In genomic region chr3:112531358-112531781, GRCh38 we compare ENCODE assay signal across 9 cellular contexts. TPM values are rescaled to one million over a fixed set of nuclear protein-coding genes. Genes with fewer than 3 reads are reported as not detected.
DNase-seq lines count a peak whose midpoint lies in the region; TF ChIP-seq lines count a peak whose summit lies in the region.
"Had no signal": no experiment of that assay in that cellular context is flagged by ENCODE, and none has a peak within 500 bp of the region (broad histone marks: within the 10 kb centered on the region; RNA-seq: fewer than 3 reads in every experiment).

No MANE protein-coding gene starts in this region.

- H3K27me3 Mint-ChIP-seq in activated CD4-positive, alpha-beta T cell treated with anti-CD3 and anti-CD28 coated beads, Interleukin-2, amount 10 ng/mL, durations not matched to agents 7 days and 5 days = no peaks in the 10 kb centered on the region
- H3K27me3 Mint-ChIP-seq: stimulated activated naive CD8-positive, alpha-beta T cell treated with anti-CD3 and anti-CD28 coated beads, Interleukin-15, Interleukin-2, amounts not matched to agents 100 ng/mL and 50 ng/mL, for 24 hours had no signal

- no peak for TF ChIP-seq POLR2A in sigmoid colon (IDR thresholded peaks at IDR 0.05)

- BruUV-seq in A673 (replicated peaks; lab: Mats Ljungman, UMichigan) = no TSS peak

- TF ChIP-seq CTCF in A673 (conservative IDR thresholded peaks at IDR 0.05; ENCODE audit: low read depth, low read length) (peak; percentile 70), GM12872 (IDR thresholded peaks at IDR 0.05; ENCODE audit: insufficient read depth, low read depth, low read length) (peak; percentile 30; the same call in 2 of the 3 replicates), fibroblast of lung (conservative IDR thresholded peaks at IDR 0.05 in 1 of 2, IDR thresholded peaks at IDR 0.05 in 1 of 2; ENCODE audit: low read depth in 1 of 2, low read length in 2 of 2) (peak in 1 of 2 donors; percentile 44), sigmoid colon (IDR thresholded peaks at IDR 0.05) (peak in 3 of 4 experiments; percentile 18 to 54 (median 53))

- no peaks in the 10 kb centered on the region for H3K9me3 Mint-ChIP-seq in activated CD4-positive, alpha-beta T cell treated with anti-CD3 and anti-CD28 coated beads, Interleukin-2, amount 10 ng/mL, durations not matched to agents 7 days and 5 days
- H3K9me3 Mint-ChIP-seq: stimulated activated naive CD8-positive, alpha-beta T cell treated with anti-CD3 and anti-CD28 coated beads, Interleukin-15, Interleukin-2, amounts not matched to agents 100 ng/mL and 50 ng/mL, for 24 hours had no signal

- no peak overlapping the region for H3K4me2 ChIP-seq in fibroblast of lung (ENCODE audit: extremely low read depth, insufficient read depth, low read length)

- no peak for TF ChIP-seq EP300 in sigmoid colon (IDR thresholded peaks at IDR 0.05)

- H3K79me2 ChIP-seq in fibroblast of lung (ENCODE audit: control insufficient read depth, insufficient read depth, low read length) = no peaks in the 10 kb centered on the region

- H3K9me3 ChIP-seq in A673 (ENCODE audit: low read depth, low read length, poor library complexity, severe bottlenecking) = no peaks in the 10 kb centered on the region
- no peaks in the 10 kb centered on the region for H3K9me3 ChIP-seq in fibroblast of lung (ENCODE audit: control insufficient read depth, insufficient read depth, low read depth, low read length)
- H3K9me3 ChIP-seq in sigmoid colon = no peaks in the 10 kb centered on the region

- H3K27ac ChIP-seq in A673 (ENCODE audit: low read depth, low read length, poor library complexity, severe bottlenecking) (no peak overlapping the region), fibroblast of lung (ENCODE audit: insufficient read depth, low read length) (no peak overlapping the region), sigmoid colon (no peak overlapping the region)

- no peak overlapping the region for H3K4me3 Mint-ChIP-seq in activated CD4-positive, alpha-beta T cell treated with anti-CD3 and anti-CD28 coated beads, Interleukin-2, amount 10 ng/mL, durations not matched to agents 7 days and 5 days
- H3K4me3 Mint-ChIP-seq: stimulated activated naive CD8-positive, alpha-beta T cell treated with anti-CD3 and anti-CD28 coated beads, Interleukin-15, Interleukin-2, amounts not matched to agents 100 ng/mL and 50 ng/mL, for 24 hours had no signal

- H3K36me3 ChIP-seq in A673 (ENCODE audit: insufficient read depth, low read length, poor library complexity, severe bottlenecking) (peaks cover 29% of the 10 kb centered on the region), fibroblast of lung (ENCODE audit: control insufficient read depth, insufficient read depth, low read length) (no peaks in the 10 kb centered on the region), sigmoid colon (peaks cover 0 to 87% (median 19%) of the 10 kb centered on the region in 4 donors)

- DNase-seq in A673 (ENCODE audit: low spot score) (peak; percentile 52), RPMI8226 (peak; percentile 39), fibroblast of lung (ENCODE audit: low read depth in 2 of 2) (peak; percentile 23 to 60), sigmoid colon (no peak), amygdala (lab: John Stamatoyannopoulos, UW) (no peak)
- no peak for DNase-seq in activated CD4-positive, alpha-beta T cell treated with anti-CD3 and anti-CD28 coated beads, Interleukin-2, amount 50 U/mL, for 1 hour
- no peak for DNase-seq in activated CD4-positive, alpha-beta T cell treated with anti-CD3 and anti-CD28 coated beads, Interleukin-2, amount 10 ng/mL, durations not matched to agents 7 days and 5 days

- no peaks in the 10 kb centered on the region for H3K4me1 Mint-ChIP-seq in activated CD4-positive, alpha-beta T cell treated with anti-CD3 and anti-CD28 coated beads, Interleukin-2, amount 10 ng/mL, durations not matched to agents 7 days and 5 days

- WGBS in sigmoid colon, 2 donors = 5 to 14% methylated on average over 1 of the region's 1 CpG

- peaks cover 40% of the 10 kb centered on the region for H3K36me3 Mint-ChIP-seq in activated CD4-positive, alpha-beta T cell treated with anti-CD3 and anti-CD28 coated beads, Interleukin-2, amount 10 ng/mL, durations not matched to agents 7 days and 5 days (ENCODE audit: low read depth)

- H3K4me1 ChIP-seq in A673 (ENCODE audit: insufficient read depth, low read length, poor library complexity, severe bottlenecking) (no peaks in the 10 kb centered on the region), fibroblast of lung (ENCODE audit: control insufficient read depth, extremely low read depth, insufficient read depth, low read length) (no peaks in the 10 kb centered on the region), sigmoid colon (no peaks in the 10 kb centered on the region)

- H4K20me1 ChIP-seq in fibroblast of lung (ENCODE audit: control insufficient read depth, extremely low read depth, insufficient read depth, low read length) = no peaks in the 10 kb centered on the region

- H3K27ac Mint-ChIP-seq in activated CD4-positive, alpha-beta T cell treated with anti-CD3 and anti-CD28 coated beads, Interleukin-2, amount 10 ng/mL, durations not matched to agents 7 days and 5 days = no peak overlapping the region
- H3K27ac Mint-ChIP-seq: stimulated activated naive CD8-positive, alpha-beta T cell treated with anti-CD3 and anti-CD28 coated beads, Interleukin-15, Interleukin-2, amounts not matched to agents 100 ng/mL and 50 ng/mL, for 24 hours had no signal

- POLR2A ChIA-PET in A673 (lab: Charles Lee; ENCODE audit: low non-redundant PET) = no interaction called here
- POLR2A ChIA-PET in activated CD4-positive, alpha-beta T cell treated with anti-CD3 and anti-CD28 coated beads, Interleukin-2, amount 10 ng/mL, durations not matched to agents 7 days and 5 days (lab: Charles Lee) = no interaction called here

- CTCF ChIA-PET in A673 (lab: Charles Lee) = interaction anchor here (1.0 to 1.1 kb wide), 2 partner anchors 238 to 394 kb away, joined by 3 to 5 read pairs; partner anchors contain the start of gene SLC9C1
- CTCF ChIA-PET in activated CD4-positive, alpha-beta T cell treated with anti-CD3 and anti-CD28 coated beads, Interleukin-2, amount 10 ng/mL, durations not matched to agents 7 days and 5 days (lab: Charles Lee) = interaction anchor here (0.7 to 1.4 kb wide), 4 partner anchors 199 to 406 kb away, joined by 3 to 4 read pairs (median 4); partner anchors contain the start of gene CD200

- H3K9ac ChIP-seq in fibroblast of lung (ENCODE audit: insufficient read depth, low read length) = no peak overlapping the region

- intact Hi-C loops in A673 (cut with micrococcal nuclease; ENCODE audit: unreplicated experiment) (loop anchor here (5.0 kb wide), 1 partner anchor 239 kb away; the partner anchor contains the start of gene SLC9C1), sigmoid colon (cut with DNase I) (loop anchor here (5.0 kb wide), 1 partner anchor 239 kb away; the partner anchor contains the start of gene SLC9C1)

- H2AFZ ChIP-seq in fibroblast of lung (ENCODE audit: low read length) = no peak overlapping the region

- H3K27me3 ChIP-seq in A673 (replicated peaks; ENCODE audit: insufficient read depth, low read depth, low read length, poor library complexity) = no peaks in the 10 kb centered on the region
- no peaks in the 10 kb centered on the region for H3K27me3 ChIP-seq in fibroblast of lung (ENCODE audit: control insufficient read depth, insufficient read depth, low read length)
- no peaks in the 10 kb centered on the region for H3K27me3 ChIP-seq in sigmoid colon

- H3K4me3 ChIP-seq in A673 (ENCODE audit: low read depth, low read length, poor library complexity, severe bottlenecking) = no peak overlapping the region
- H3K4me3 ChIP-seq in fibroblast of lung (replicated peaks in 1 of 4; ENCODE audit: control extremely low read depth in 1 of 4, insufficient read depth in 1 of 4, low read depth in 3 of 4, low read length in 4 of 4) = no peak overlapping the region
- H3K4me3 ChIP-seq in sigmoid colon = no peak overlapping the region

RNA-seq across cellular contexts. Expression of gene ATG3, which starts 30.4 kb away (rescaled TPM):
- total RNA-seq in A673 (2021) = 54.5 and 55.2 TPM in 2 replicates
- total RNA-seq in fibroblast of lung = 92.2 and 95.8 TPM in 2 replicates
- polyA plus RNA-seq in fibroblast of lung = 65.2 and 68.4 TPM in 2 replicates
- polyA plus RNA-seq in fibroblast of lung (2012) = 58.9 and 67.2 TPM in 2 replicates
- polyA minus RNA-seq in fibroblast of lung (ENCODE audit: low replicate concordance) = 5.7 and 10.9 TPM in 2 replicates
- total RNA-seq in sigmoid colon = 10 to 100 TPM; 28.0 to 49.5 (median 41.1) TPM
- polyA plus RNA-seq in sigmoid colon = 10 to 100 TPM; 54.4 to 75.1 (median 56.5) TPM
- 10 to 100 TPM; 65.2 to 74.5 TPM for total RNA-seq in activated CD4-positive, alpha-beta T cell treated with anti-CD3 and anti-CD28 coated beads, Interleukin-2, amount 10 ng/mL, durations not matched to agents 7 days and 5 days

RNA-seq across cellular contexts. Expression of gene SLC35A5, which starts 30.5 kb away (rescaled TPM):
- total RNA-seq in A673 (2021) (20.4 and 20.8 TPM in 2 replicates), fibroblast of lung (22.6 and 35.3 TPM in 2 replicates), sigmoid colon (10 to 100 TPM; 16.1 to 32.1 (median 17.5) TPM)
- polyA plus RNA-seq in fibroblast of lung (44.7 and 70.4 TPM in 2 replicates), sigmoid colon (10 to 100 TPM in 1 of 3 donors, 1 to 10 TPM in 2; 7.2 to 14.5 (median 8.3) TPM)
- polyA plus RNA-seq in fibroblast of lung (2012) = 20.9 and 33.2 TPM in 2 replicates
- 6.8 and 12.3 TPM in 2 replicates for polyA minus RNA-seq in fibroblast of lung (ENCODE audit: low replicate concordance)
- total RNA-seq in activated CD4-positive, alpha-beta T cell treated with anti-CD3 and anti-CD28 coated beads, Interleukin-2, amount 10 ng/mL, durations not matched to agents 7 days and 5 days = 10 to 100 TPM; 21.7 to 28.1 TPM

RNA-seq across cellular contexts. Expression of gene BTLA, which starts 32.1 kb away (rescaled TPM):
- total RNA-seq in A673 (2021) (not detected in 2 replicates), fibroblast of lung (under 0.01 TPM in 1 of 2 replicates, not detected in the other), sigmoid colon (not detected)
- polyA plus RNA-seq in fibroblast of lung (not detected in 2 replicates), sigmoid colon (10 to 100 TPM in 1 of 3 donors, not detected in 2; 11.0 TPM)
- not detected in 2 replicates for polyA plus RNA-seq in fibroblast of lung (2012)
- polyA minus RNA-seq in fibroblast of lung (ENCODE audit: low replicate concordance) = not detected in 2 replicates
- 10 to 100 TPM; 43.1 to 47.5 TPM for total RNA-seq in activated CD4-positive, alpha-beta T cell treated with anti-CD3 and anti-CD28 coated beads, Interleukin-2, amount 10 ng/mL, durations not matched to agents 7 days and 5 days

Comparison
In these comparisons a context has a peak if more than half of its experiments do, and no peak if none do; other contexts are left out.
1. DNase-seq: peak in A673 (single experiment), RPMI8226 (single experiment) and fibroblast of lung (2 of 2); none in sigmoid colon (single experiment), activated CD4-positive, alpha-beta T cell treated with anti-CD3 and anti-CD28 coated beads, Interleukin-2, amount 50 U/mL, for 1 hour (single experiment), amygdala (0 of 56) and activated CD4-positive, alpha-beta T cell treated with anti-CD3 and anti-CD28 coated beads, Interleukin-2, amount 10 ng/mL, durations not matched to agents 7 days and 5 days (single experiment).
2. RNA of gene BTLA, which starts 32.1 kb away (total RNA-seq): 43.1 to 47.5 TPM in activated CD4-positive, alpha-beta T cell treated with anti-CD3 and anti-CD28 coated beads, Interleukin-2, amount 10 ng/mL, durations not matched to agents 7 days and 5 days; not detected in A673, under 0.01 TPM in fibroblast of lung and not detected in sigmoid colon; every median in the first group is over 10 times any median in the second.